In genomic region chr7:108498481-108498880, GRCh38 we compare ENCODE assay signal across 35 cellular contexts. TPM values are rescaled to one million over a fixed set of nuclear protein-coding genes. Genes with fewer than 3 reads are reported as not detected.
"Had no signal": no experiment of that assay in that cellular context is flagged by ENCODE, and none has a peak within 500 bp of the region (broad histone marks: within the 10 kb centered on the region; RNA-seq: fewer than 3 reads in every experiment).

No MANE protein-coding gene starts in this region.

- H3K27me3 ChIP-seq: adrenal gland, body of pancreas, brain microvascular endothelial cell, breast epithelium had no signal

- H3K9me3 ChIP-seq: adrenal gland, body of pancreas, breast epithelium had no signal

- H3K9me3 Mint-ChIP-seq: activated CD4-positive, alpha-beta memory T cell treated with anti-CD3 and anti-CD28 coated beads, Interleukin-2, amount 10 ng/mL, durations not matched to agents 7 days and 5 days; activated CD4-positive, alpha-beta T cell treated with anti-CD3 and anti-CD28 coated beads, Interleukin-2, amount 10 ng/mL, durations not matched to agents 7 days and 5 days; activated naive CD4-positive, alpha-beta T cell treated with anti-CD3 and anti-CD28 coated beads, Interleukin-2, amount 10 ng/mL, durations not matched to agents 7 days and 5 days; activated naive CD4-positive, alpha-beta T cell treated with anti-CD3 and anti-CD28 coated beads, Interleukin-2, amount 50 U/mL, for 24 hours; activated T-cell treated with anti-CD3 and anti-CD28 coated beads, Interleukin-2, amount 50 U/mL, for 24 hours; activated T-helper 2 cell treated with anti-CD3 and anti-CD28 coated beads, Interferon-gamma antibody, Interleukin-2, Interleukin-4, amounts not matched to agents 10 μg/mL and 5 μg/mL and 100 μg/mL, durations not matched to agents 14 hours and 24 hours and 36 hours; T-helper 1 cell treated with Interleukin-12 subunit alpha and Interleukin-12 subunit beta and Interleukin-4 antibody, amounts not matched to agents 30 μg/mL and 1 μg/mL, for 36 hours; T-helper 2 cell treated with Interferon-gamma antibody and Interleukin-4, amounts not matched to agents 5 μg/mL and 100 μg/mL, for 36 hours had no signal

- H3K4me1 Mint-ChIP-seq: activated CD8-positive, alpha-beta memory T cell treated with anti-CD3 and anti-CD28 coated beads, Interleukin-2, amount 10 ng/mL, durations not matched to agents 7 days and 5 days; activated naive CD4-positive, alpha-beta T cell treated with anti-CD3 and anti-CD28 coated beads, Interleukin-2, amount 10 ng/mL, durations not matched to agents 7 days and 5 days had no signal

- H3K27ac Mint-ChIP-seq: activated CD4-positive, alpha-beta memory T cell treated with anti-CD3 and anti-CD28 coated beads, Interleukin-2, amount 10 ng/mL, durations not matched to agents 7 days and 5 days; activated CD4-positive, alpha-beta T cell treated with anti-CD3 and anti-CD28 coated beads for 36 hours; activated CD4-positive, alpha-beta T cell treated with anti-CD3 and anti-CD28 coated beads, Interleukin-2, amount 10 ng/mL, durations not matched to agents 7 days and 5 days; activated CD8-positive, alpha-beta memory T cell treated with anti-CD3 and anti-CD28 coated beads, Interleukin-2, amount 10 ng/mL, durations not matched to agents 7 days and 5 days; activated CD8-positive, alpha-beta T cell treated with anti-CD3 and anti-CD28 coated beads, Interleukin-2, amount 10 ng/mL, durations not matched to agents 7 days and 5 days; activated naive CD4-positive, alpha-beta T cell treated with anti-CD3 and anti-CD28 coated beads, Interleukin-2, amount 10 ng/mL, durations not matched to agents 7 days and 5 days; activated naive CD4-positive, alpha-beta T cell treated with anti-CD3 and anti-CD28 coated beads, Interleukin-2, amount 50 U/mL, for 24 hours; activated naive CD8-positive, alpha-beta T cell; activated T-cell treated with anti-CD3 and anti-CD28 coated beads, Interleukin-2, amount 50 U/mL, for 24 hours; activated T-helper 2 cell treated with anti-CD3 and anti-CD28 coated beads, Interferon-gamma antibody, Interleukin-2, Interleukin-4, amounts not matched to agents 10 μg/mL and 5 μg/mL and 100 μg/mL, durations not matched to agents 14 hours and 24 hours and 36 hours; T-helper 2 cell treated with Interferon-gamma antibody and Interleukin-4, amounts not matched to agents 5 μg/mL and 100 μg/mL, for 36 hours had no signal

- H3K4me3 ChIP-seq: adrenal gland, body of pancreas, breast epithelium had no signal

- FAIRE-seq: astrocyte, TTC549 had no signal

- DNase-seq: activated CD4-positive, alpha-beta memory T cell treated with anti-CD3 and anti-CD28 coated beads, Interleukin-2, amount 10 ng/mL, durations not matched to agents 7 days and 5 days; activated CD4-positive, alpha-beta T cell treated with anti-CD3 and anti-CD28 coated beads for 1 hour; activated CD4-positive, alpha-beta T cell treated with anti-CD3 and anti-CD28 coated beads for 36 hours; activated CD4-positive, alpha-beta T cell treated with anti-CD3 and anti-CD28 coated beads for 48 hours; activated CD4-positive, alpha-beta T cell treated with anti-CD3 and anti-CD28 coated beads, Interleukin-2, amount 10 ng/mL, durations not matched to agents 7 days and 5 days; activated CD4-positive, alpha-beta T cell treated with anti-CD3 and anti-CD28 coated beads, Interleukin-2, amount 50 U/mL, for 48 hours; activated CD4-positive, CD25-positive, alpha-beta regulatory T cell; activated CD8-positive, alpha-beta memory T cell treated with anti-CD3 and anti-CD28 coated beads for 24 hours; activated CD8-positive, alpha-beta memory T cell treated with anti-CD3 and anti-CD28 coated beads, Interleukin-2, amount 10 ng/mL, durations not matched to agents 7 days and 5 days; activated CD8-positive, alpha-beta memory T cell treated with anti-CD3 and anti-CD28 coated beads, Interleukin-2, amount 50 U/mL, for 48 hours; activated CD8-positive, alpha-beta T cell treated with anti-CD3 and anti-CD28 coated beads, Interleukin-2, amount 10 ng/mL, durations not matched to agents 7 days and 5 days; activated effector memory CD4-positive, alpha-beta T cell treated with Interleukin-2 at 50 U/mL for 16 hours; activated gamma-delta T cell; activated naive CD4-positive, alpha-beta T cell treated with anti-CD3 and anti-CD28 coated beads, Interleukin-2, amount 10 ng/mL, durations not matched to agents 7 days and 5 days; activated naive CD4-positive, alpha-beta T cell treated with Interleukin-2 at 50 U/mL for 16 hours; activated T-cell treated with anti-CD3 and anti-CD28 coated beads, Interleukin-2, amount 50 U/mL, for 24 hours; activated T-cell treated with anti-CD3 and anti-CD28 coated beads, Interleukin-2, amount 50 U/mL, for 48 hours; adrenal gland; amniotic stem cell; aorta; body of pancreas; brain microvascular endothelial cell; central memory CD4-positive, alpha-beta T cell; T-helper 2 cell; T-helper 9 cell had no signal

- ATAC-seq: activated CD4-positive, alpha-beta T cell treated with anti-CD3 and anti-CD28 coated beads for 36 hours; activated CD4-positive, CD25-positive, alpha-beta regulatory T cell treated with anti-CD3 and anti-CD28 coated beads, Interleukin-2, amount 50 U/mL, for 24 hours; activated CD8-positive, alpha-beta memory T cell treated with anti-CD3 and anti-CD28 coated beads, Interleukin-2, amount 10 ng/mL, durations not matched to agents 7 days and 5 days; activated CD8-positive, alpha-beta T cell treated with anti-CD3 and anti-CD28 coated beads, Interleukin-2, amount 10 ng/mL, durations not matched to agents 7 days and 5 days; body of pancreas had no signal

- H3K27ac ChIP-seq: adrenal gland, body of pancreas, brain microvascular endothelial cell, breast epithelium, VCaP had no signal

- H3K4me3 Mint-ChIP-seq: activated CD4-positive, alpha-beta memory T cell treated with anti-CD3 and anti-CD28 coated beads, Interleukin-2, amount 10 ng/mL, durations not matched to agents 7 days and 5 days; activated CD4-positive, alpha-beta T cell treated with anti-CD3 and anti-CD28 coated beads for 36 hours; activated CD4-positive, alpha-beta T cell treated with anti-CD3 and anti-CD28 coated beads, Interleukin-2, amount 10 ng/mL, durations not matched to agents 7 days and 5 days; activated CD8-positive, alpha-beta memory T cell treated with anti-CD3 and anti-CD28 coated beads, Interleukin-2, amount 10 ng/mL, durations not matched to agents 7 days and 5 days; activated CD8-positive, alpha-beta T cell treated with anti-CD3 and anti-CD28 coated beads, Interleukin-2, amount 10 ng/mL, durations not matched to agents 7 days and 5 days; activated naive CD4-positive, alpha-beta T cell treated with anti-CD3 and anti-CD28 coated beads, Interleukin-2, amount 10 ng/mL, durations not matched to agents 7 days and 5 days; activated naive CD4-positive, alpha-beta T cell treated with anti-CD3 and anti-CD28 coated beads, Interleukin-2, amount 50 U/mL, for 24 hours; activated naive CD8-positive, alpha-beta T cell; activated T-cell treated with anti-CD3 and anti-CD28 coated beads, Interleukin-2, amount 50 U/mL, for 24 hours; T-helper 1 cell treated with Interleukin-12 subunit alpha and Interleukin-12 subunit beta and Interleukin-4 antibody, amounts not matched to agents 30 μg/mL and 1 μg/mL, for 36 hours; T-helper 2 cell treated with Interferon-gamma antibody and Interleukin-4, amounts not matched to agents 5 μg/mL and 100 μg/mL, for 36 hours had no signal

- H3K27me3 Mint-ChIP-seq: activated CD4-positive, alpha-beta memory T cell treated with anti-CD3 and anti-CD28 coated beads, Interleukin-2, amount 10 ng/mL, durations not matched to agents 7 days and 5 days; activated CD4-positive, alpha-beta T cell treated with anti-CD3 and anti-CD28 coated beads for 36 hours; activated CD4-positive, alpha-beta T cell treated with anti-CD3 and anti-CD28 coated beads, Interleukin-2, amount 10 ng/mL, durations not matched to agents 7 days and 5 days; activated CD8-positive, alpha-beta memory T cell treated with anti-CD3 and anti-CD28 coated beads, Interleukin-2, amount 10 ng/mL, durations not matched to agents 7 days and 5 days; activated naive CD4-positive, alpha-beta T cell treated with anti-CD3 and anti-CD28 coated beads, Interleukin-2, amount 10 ng/mL, durations not matched to agents 7 days and 5 days; activated naive CD4-positive, alpha-beta T cell treated with anti-CD3 and anti-CD28 coated beads, Interleukin-2, amount 50 U/mL, for 24 hours; activated naive CD8-positive, alpha-beta T cell; activated T-cell treated with anti-CD3 and anti-CD28 coated beads, Interleukin-2, amount 50 U/mL, for 24 hours had no signal

- H3K4me1 ChIP-seq: adrenal gland, body of pancreas, breast epithelium had no signal

- H3K36me3 ChIP-seq: breast epithelium had no signal

RNA-seq across cellular contexts. Expression of gene NRCAM, which starts 42.2 kb away (rescaled TPM):
- total RNA-seq: activated CD4-positive, alpha-beta memory T cell treated with anti-CD3 and anti-CD28 coated beads, Interleukin-2, amount 10 ng/mL, durations not matched to agents 7 days and 5 days had no signal
